ENCODE assay signal across 13 cellular contexts in genomic region chr4:62210521-62210920, GRCh38.
DNase-seq lines count a peak whose midpoint lies in the region; FAIRE-seq lines count a peak whose summit lies in the region.
"Had no signal": no experiment of that assay in that cellular context is flagged by ENCODE, and none has a peak within 500 bp of the region (broad histone marks: within the 10 kb centered on the region; RNA-seq: fewer than 3 reads in every experiment).

No MANE protein-coding gene starts in this region.

- H3K4me3 ChIP-seq in mesenchymal stem cell (ENCODE audit: insufficient read depth in 1 of 2, low read depth in 1 of 2, low read length in 2 of 2) (no peak overlapping the region), small intestine (ENCODE audit: low read depth in 1 of 2, low read length in 2 of 2) (no peak overlapping the region)
- H3K4me3 ChIP-seq in effector memory CD4-positive, alpha-beta T cell (ENCODE audit: insufficient read depth, low read depth, low read length, poor library complexity, severe bottlenecking): no peak overlapping the region
- H3K4me3 ChIP-seq: BLaER1 had no signal

- H3K36me3 ChIP-seq in mesenchymal stem cell (ENCODE audit: control insufficient read depth in 1 of 2, insufficient read depth in 2 of 2, low read depth in 1 of 2, low read length in 2 of 2): no peaks in the 10 kb centered on the region
- H3K36me3 ChIP-seq in effector memory CD4-positive, alpha-beta T cell (ENCODE audit: control insufficient read depth, insufficient read depth, low read length): no peaks in the 10 kb centered on the region
- H3K36me3 ChIP-seq in small intestine (ENCODE audit: control insufficient read depth in 2 of 2, insufficient read depth in 2 of 2, low read length in 2 of 2): no peaks in the 10 kb centered on the region
- H3K36me3 ChIP-seq: BLaER1 had no signal

- H3K23ac ChIP-seq in mesenchymal stem cell (ENCODE audit: low read length in 2 of 2): no peak overlapping the region

- H3K79me1 ChIP-seq in mesenchymal stem cell (replicated peaks; ENCODE audit: low read length, poor library complexity, severe bottlenecking): no peaks in the 10 kb centered on the region

- no peak overlapping the region for H2BK15ac ChIP-seq in mesenchymal stem cell (ENCODE audit: low read depth, poor library complexity, severe bottlenecking)

- no peak overlapping the region for H4K91ac ChIP-seq in mesenchymal stem cell (ENCODE audit: low read length)

- H4K8ac ChIP-seq in mesenchymal stem cell (ENCODE audit: low read length): no peak overlapping the region

- no peak overlapping the region for H3K9ac ChIP-seq in mesenchymal stem cell (ENCODE audit: low read length)
- H3K9ac ChIP-seq: BLaER1 had no signal

- no peak for FAIRE-seq in small intestine (lab: Jason Lieb, UNC)
- FAIRE-seq: H54 had no signal

- no peak overlapping the region for H3K18ac ChIP-seq in mesenchymal stem cell (ENCODE audit: low read depth in 1 of 2, low read length in 2 of 2)

- H3K4me2 ChIP-seq in mesenchymal stem cell (ENCODE audit: low read length, poor library complexity, severe bottlenecking): no peak overlapping the region
- H3K4me2 ChIP-seq: BLaER1 had no signal

- H3K4me1 ChIP-seq in mesenchymal stem cell (ENCODE audit: control insufficient read depth, insufficient read depth, low read depth, low read length) (no peaks in the 10 kb centered on the region), small intestine (ENCODE audit: control insufficient read depth in 2 of 2, insufficient read depth in 1 of 2, low read depth in 1 of 2, low read length in 1 of 2) (no peaks in the 10 kb centered on the region)
- H3K4me1 ChIP-seq in effector memory CD4-positive, alpha-beta T cell (ENCODE audit: control insufficient read depth, insufficient read depth, low read length, poor library complexity, severe bottlenecking): no peaks in the 10 kb centered on the region
- H3K4me1 ChIP-seq: BLaER1 had no signal

- H3K14ac ChIP-seq in mesenchymal stem cell (ENCODE audit: low read length in 2 of 2): no peak overlapping the region

- H3K27me3 ChIP-seq in mesenchymal stem cell (ENCODE audit: control insufficient read depth in 1 of 2, insufficient read depth in 1 of 2, low read length in 2 of 2) (no peaks in the 10 kb centered on the region), small intestine (ENCODE audit: control insufficient read depth in 2 of 2, insufficient read depth in 2 of 2, low read length in 2 of 2) (no peaks in the 10 kb centered on the region)
- H3K27me3 ChIP-seq in effector memory CD4-positive, alpha-beta T cell (replicated peaks; ENCODE audit: control insufficient read depth, insufficient read depth, low read length, poor library complexity, severe bottlenecking): no peaks in the 10 kb centered on the region
- H3K27me3 ChIP-seq: BLaER1 had no signal

- DNase-seq in NCI-H1092 treated with DMSO at 0.1 percent for 48 hours (lab: John Stamatoyannopoulos, UW) (peak; percentile 23), NCI-H1092 (lab: John Stamatoyannopoulos, UW) (no peak), NCI-H446 (lab: John Stamatoyannopoulos, UW) (peak; percentile 12 to 47), astrocyte of the hippocampus (ENCODE audit: low read depth, low spot score) (peak; percentile 49), mesenchymal stem cell (peak; percentile 4), NCI-H2196 treated with DMSO at 0.1 percent for 48 hours (lab: John Stamatoyannopoulos, UW; ENCODE audit: unreplicated experiment) (no peak), small intestine (no peak)
- no peak for DNase-seq in effector memory CD4-positive, alpha-beta T cell
- DNase-seq: Calu3, DMS 273 treated with DMSO at 0.1 percent for 48 hours had no signal

- no peak overlapping the region for H2BK5ac ChIP-seq in mesenchymal stem cell (ENCODE audit: low read depth, low read length, poor library complexity, severe bottlenecking)

- H2AFZ ChIP-seq in mesenchymal stem cell (ENCODE audit: low read depth, low read length): no peak overlapping the region

- H2BK12ac ChIP-seq in mesenchymal stem cell (ENCODE audit: low read length in 2 of 2): no peak overlapping the region

- H3K9me3 ChIP-seq in mesenchymal stem cell (ENCODE audit: control insufficient read depth, low read length) (no peaks in the 10 kb centered on the region), small intestine (ENCODE audit: control insufficient read depth, low read depth) (no peaks in the 10 kb centered on the region)
- H3K9me3 ChIP-seq in effector memory CD4-positive, alpha-beta T cell (ENCODE audit: control insufficient read depth, low read length): no peaks in the 10 kb centered on the region
- H3K9me3 ChIP-seq: BLaER1 had no signal

- H2BK120ac ChIP-seq in mesenchymal stem cell (ENCODE audit: low read depth, low read length): no peak overlapping the region

- H2AK5ac ChIP-seq in mesenchymal stem cell (ENCODE audit: low read length, severe bottlenecking): no peak overlapping the region

- no peak overlapping the region for H3K27ac ChIP-seq in mesenchymal stem cell (ENCODE audit: low read length, poor library complexity, severe bottlenecking)
- no peak overlapping the region for H3K27ac ChIP-seq in effector memory CD4-positive, alpha-beta T cell (ENCODE audit: insufficient read depth, low read length, poor library complexity, severe bottlenecking)
- no peak overlapping the region for H3K27ac ChIP-seq in small intestine (ENCODE audit: low read depth in 1 of 2, low read length in 1 of 2)
- H3K27ac ChIP-seq: 22Rv1, BLaER1 had no signal

- no peak overlapping the region for H3K4ac ChIP-seq in mesenchymal stem cell (ENCODE audit: low read depth in 1 of 2, low read length in 2 of 2)

Comparison
In these comparisons a context has a peak if more than half of its experiments do, and no peak if none do; other contexts are left out.
1. DNase-seq: peak in NCI-H1092 treated with DMSO at 0.1 percent for 48 hours (single experiment), NCI-H446 (2 of 2), astrocyte of the hippocampus (single experiment) and mesenchymal stem cell (single experiment); none in NCI-H1092 (single experiment), NCI-H2196 treated with DMSO at 0.1 percent for 48 hours (single experiment), effector memory CD4-positive, alpha-beta T cell (0 of 3) and small intestine (single experiment).